29 cellular contexts compared by ENCODE assay signal in genomic region chr13:41085961-41086360, GRCh38. TPM values are rescaled to one million over a fixed set of nuclear protein-coding genes. Genes with fewer than 3 reads are reported as not detected.
DNase-seq lines count a peak whose midpoint lies in the region; ATAC-seq and TF ChIP-seq lines count a peak whose summit lies in the region.
"Had no signal": no experiment of that assay in that cellular context is flagged by ENCODE, and none has a peak within 500 bp of the region (broad histone marks: within the 10 kb centered on the region; RNA-seq: fewer than 3 reads in every experiment).

No MANE protein-coding gene starts in this region.

- no peaks in the 10 kb centered on the region for H3K9me3 ChIP-seq in CD8-positive, alpha-beta memory T cell (ENCODE audit: low read length)
- no peaks in the 10 kb centered on the region for H3K9me3 ChIP-seq in IMR-90 (ENCODE audit: control insufficient read depth, insufficient read depth, low read length)
- no peaks in the 10 kb centered on the region for H3K9me3 ChIP-seq in ectodermal cell (ENCODE audit: control insufficient read depth, low read length)
- H3K9me3 ChIP-seq: psoas muscle, transverse colon had no signal

- H3K18ac ChIP-seq in IMR-90 (ENCODE audit: low read depth, low read length): no peak overlapping the region

- H4K8ac ChIP-seq in IMR-90 (ENCODE audit: low read depth in 2 of 2, low read length in 2 of 2): no peak overlapping the region

- peaks cover 3 to 29% (median 12%) of the 10 kb centered on the region in 3 donors for H3K36me3 Mint-ChIP-seq in CD8-positive, alpha-beta memory T cell
- peaks cover 13 to 15% of the 10 kb centered on the region in 2 donors for H3K36me3 Mint-ChIP-seq in naive B cell

- H4K5ac ChIP-seq in IMR-90 (ENCODE audit: low read depth, low read length): no peak overlapping the region

- no peak for TF ChIP-seq RAD21 in IMR-90 (IDR thresholded peaks at IDR 0.05; ENCODE audit: low read length)

- H2AK9ac ChIP-seq in IMR-90 (replicated peaks; ENCODE audit: low read depth, low read length, poor library complexity): no peak overlapping the region

- TF ChIP-seq CTCF in IMR-90 (conservative IDR thresholded peaks at IDR 0.05; ENCODE audit: low read depth, low read length): no peak

- intact Hi-C loops in IMR-90 (cut with micrococcal nuclease): loop anchor here (5.0 kb wide), 1 partner anchor 41 kb away; no protein-coding TSS in a partner anchor

- WGBS in IMR-90 (ENCODE audit: extremely low coverage in 2 of 2, insufficient read length in 1 of 2), 2 experiments: 17% methylated on average over 1 of the region's 1 CpG; no CpG with 5 or more reads in 1 of the 2 experiments
- 8 to 12% methylated on average over 1 of the region's 1 CpG for WGBS in ectodermal cell, 2 experiments

- H3K4me3 ChIP-seq in CD8-positive, alpha-beta memory T cell (ENCODE audit: low read length): no peak overlapping the region
- H3K4me3 ChIP-seq in IMR-90 (ENCODE audit: insufficient read depth, low read depth, low read length) (no peak overlapping the region), ectodermal cell (ENCODE audit: insufficient read depth, low read depth, low read length) (no peak overlapping the region)
- H3K4me3 ChIP-seq: hepatocyte, psoas muscle, transverse colon had no signal

- no peak overlapping the region for H3K4ac ChIP-seq in IMR-90 (ENCODE audit: low read depth, low read length)

- no peak overlapping the region for H3K23ac ChIP-seq in IMR-90 (ENCODE audit: low read depth, low read length)

- no peak overlapping the region for H2AFZ ChIP-seq in IMR-90 (replicated peaks; ENCODE audit: low read length, poor library complexity)
- H2AFZ ChIP-seq: hepatocyte had no signal

- no peak overlapping the region for H3K4me2 ChIP-seq in IMR-90 (ENCODE audit: low read depth, low read length)
- H3K4me2 ChIP-seq: hepatocyte had no signal

- H2BK120ac ChIP-seq in IMR-90 (ENCODE audit: low read depth, low read length): no peak overlapping the region

- H3K4me1 Mint-ChIP-seq in CD8-positive, alpha-beta memory T cell: peaks cover 0 to 6% (median 6%) of the 10 kb centered on the region in 3 donors
- H3K4me1 Mint-ChIP-seq in naive B cell: peaks cover 4 to 11% (median 10%) of the 10 kb centered on the region in 3 donors

- no peaks in the 10 kb centered on the region for H3K4me1 ChIP-seq in CD8-positive, alpha-beta memory T cell (ENCODE audit: insufficient read depth, low read length)
- no peaks in the 10 kb centered on the region for H3K4me1 ChIP-seq in IMR-90 (ENCODE audit: control insufficient read depth, insufficient read depth, low read length)
- H3K4me1 ChIP-seq in ectodermal cell (ENCODE audit: control insufficient read depth, insufficient read depth, low read length): no peaks in the 10 kb centered on the region
- H3K4me1 ChIP-seq: psoas muscle, transverse colon had no signal

- H3K14ac ChIP-seq in IMR-90 (replicated peaks; ENCODE audit: low read depth, low read length): no peak overlapping the region

- no peak for DNase-seq in CD8-positive, alpha-beta memory T cell
- DNase-seq in IMR-90 (no peak), naive B cell (no peak), inferior parietal cortex (ENCODE audit: extremely low spot score) (no peak), NCI-H187 (lab: John Stamatoyannopoulos, UW) (no peak), activated gamma-delta T cell (lab: John Stamatoyannopoulos, UW) (no peak), cerebellar nuclear complex (lab: John Stamatoyannopoulos, UW) (no peak)
- DNase-seq: activated CD4-positive, alpha-beta T cell treated with anti-CD3 and anti-CD28 coated beads, Interleukin-2, amount 10 ng/mL, durations not matched to agents 24 days and 14 days; activated CD8-positive, alpha-beta memory T cell treated with anti-CD3 and anti-CD28 coated beads for 24 hours; activated T-cell treated with anti-CD3 and anti-CD28 coated beads for 4 hours; anterior cingulate cortex; COR-L47; DMS53; Karpas-422; left ventricle myocardium superior; NCI-H1417 treated with DMSO at 0.1 percent for 48 hours; NCI-H2081; NCI-H226; NCI-H526 treated with DMSO at 0.1 percent for 48 hours; occipital lobe; psoas muscle; SHP77 treated with DMSO at 0.1 percent for 48 hours; stimulated activated CD4-positive, alpha-beta T cell treated with anti-CD3 and anti-CD28 coated beads, Interleukin-4, amount 100 ng/mL, for 4 hours; transverse colon had no signal

- no peak overlapping the region for H2AK5ac ChIP-seq in IMR-90 (ENCODE audit: low read depth, low read length)

- no TSS peak for BruUV-seq in IMR-90 (replicated peaks; lab: Mats Ljungman, UMichigan)

- ATAC-seq in IMR-90 (ENCODE audit: low read depth) (peak; percentile 69), naive B cell (ENCODE audit: low read depth in 2 of 2) (no peak)
- ATAC-seq: left ventricle myocardium superior had no signal

- no peak overlapping the region for H3K27ac ChIP-seq in CD8-positive, alpha-beta memory T cell (ENCODE audit: low read depth, low read length)
- H3K27ac ChIP-seq in IMR-90 (ENCODE audit: insufficient read depth, low read length) (no peak overlapping the region), ectodermal cell (ENCODE audit: insufficient read depth, low read depth, low read length, poor library complexity, severe bottlenecking) (peak overlapping the region; percentile 36)
- H3K27ac ChIP-seq: hepatocyte, psoas muscle, transverse colon, VCaP had no signal

- TF ChIP-seq POLR2A in IMR-90 (IDR thresholded peaks at IDR 0.05; ENCODE audit: low read depth, low read length): no peak

- H3K9me1 ChIP-seq in IMR-90 (ENCODE audit: insufficient read depth, low read length): no peaks in the 10 kb centered on the region; the same call in 1 of the 2 replicates

- no peaks in the 10 kb centered on the region for H3K27me3 Mint-ChIP-seq in CD8-positive, alpha-beta memory T cell
- no peaks in the 10 kb centered on the region for H3K27me3 Mint-ChIP-seq in naive B cell
- H3K27me3 Mint-ChIP-seq: activated CD4-positive, alpha-beta T cell treated with anti-CD3 and anti-CD28 coated beads, Interleukin-2, amount 10 ng/mL, durations not matched to agents 24 days and 14 days; activated naive CD8-positive, alpha-beta T cell had no signal

- no peaks in the 10 kb centered on the region for H3K27me3 ChIP-seq in CD8-positive, alpha-beta memory T cell (ENCODE audit: insufficient read depth, low read length, poor library complexity, severe bottlenecking)
- H3K27me3 ChIP-seq in IMR-90 (ENCODE audit: control insufficient read depth, insufficient read depth, low read length) (no peaks in the 10 kb centered on the region), ectodermal cell (ENCODE audit: control insufficient read depth, insufficient read depth, low read length, poor library complexity, severe bottlenecking) (no peaks in the 10 kb centered on the region)
- H3K27me3 ChIP-seq: hepatocyte, transverse colon had no signal

- no peak overlapping the region for H3K4me3 Mint-ChIP-seq in CD8-positive, alpha-beta memory T cell
- no peak overlapping the region for H3K4me3 Mint-ChIP-seq in naive B cell
- H3K4me3 Mint-ChIP-seq: activated CD4-positive, alpha-beta T cell treated with anti-CD3 and anti-CD28 coated beads, Interleukin-2, amount 10 ng/mL, durations not matched to agents 24 days and 14 days; activated naive CD8-positive, alpha-beta T cell had no signal

- peaks cover 5% of the 10 kb centered on the region for H3K36me3 ChIP-seq in CD8-positive, alpha-beta memory T cell (ENCODE audit: insufficient read depth, low read length)
- peaks cover 18% of the 10 kb centered on the region for H3K36me3 ChIP-seq in IMR-90 (ENCODE audit: control insufficient read depth, insufficient read depth, low read length)
- H3K36me3 ChIP-seq in ectodermal cell (ENCODE audit: control insufficient read depth, insufficient read depth, low read length): peaks cover 5% of the 10 kb centered on the region

- no peaks in the 10 kb centered on the region; the same call in 1 of the 2 replicates for H4K20me1 ChIP-seq in IMR-90 (ENCODE audit: insufficient read depth, low read length)

- H3K9me3 Mint-ChIP-seq in CD8-positive, alpha-beta memory T cell: no peaks in the 10 kb centered on the region
- no peaks in the 10 kb centered on the region for H3K9me3 Mint-ChIP-seq in naive B cell

- H3K9ac ChIP-seq in IMR-90 (ENCODE audit: low read depth, low read length): no peak overlapping the region

- H3K27ac Mint-ChIP-seq in CD8-positive, alpha-beta memory T cell: peak overlapping the region in 5 of 8 donors; percentile 12 to 64 (median 31)
- H3K27ac Mint-ChIP-seq in naive B cell: peak overlapping the region in 4 of 6 donors; percentile 9 to 29 (median 13)
- H3K27ac Mint-ChIP-seq: activated CD4-positive, alpha-beta T cell treated with anti-CD3 and anti-CD28 coated beads, Interleukin-2, amount 10 ng/mL, durations not matched to agents 24 days and 14 days; activated naive CD8-positive, alpha-beta T cell; activated T-helper 2 cell treated with anti-CD3 and anti-CD28 coated beads, Interferon-gamma antibody, Interleukin-2, Interleukin-4, amounts not matched to agents 10 μg/mL and 5 μg/mL and 100 μg/mL, durations not matched to agents 14 hours and 24 hours and 36 hours had no signal

- no peak overlapping the region for H2BK5ac ChIP-seq in IMR-90 (ENCODE audit: low read depth, low read length, poor library complexity, severe bottlenecking)

- H2BK20ac ChIP-seq in IMR-90 (ENCODE audit: low read depth, low read length): no peak overlapping the region

- POLR2A ChIA-PET in CD8-positive, alpha-beta memory T cell (lab: Charles Lee): no interaction called here
- POLR2A ChIA-PET in IMR-90 (lab: Charles Lee; ENCODE audit: unreplicated experiment): no interaction called here

- dilution Hi-C loops in IMR-90 (cut with HindIII; ENCODE audit: low sequenced_read_pairs, unreplicated experiment): no loop called here

- no peak overlapping the region for H3K56ac ChIP-seq in IMR-90 (ENCODE audit: extremely low read depth, insufficient read depth, low read length)

- H2BK15ac ChIP-seq in IMR-90 (ENCODE audit: low read depth, low read length): no peak overlapping the region

- in situ Hi-C loops in IMR-90 (cut with MboI; ENCODE audit: low sequenced_read_pairs): loop anchor here (25.0 kb wide), 1 partner anchor 226 kb away; the partner anchor contains the start of gene NAA16

- CTCF ChIA-PET in CD8-positive, alpha-beta memory T cell (lab: Charles Lee): no interaction called here
- CTCF ChIA-PET in IMR-90 (lab: Yijun Ruan, JAX): no interaction called here

- peaks cover 3 to 7% of the 10 kb centered on the region in 2 experiments; a peak in 1 of 4 replicates for H3K79me1 ChIP-seq in IMR-90 (ENCODE audit: low read depth in 1 of 2, low read length in 2 of 2)

- no peak overlapping the region for H4K91ac ChIP-seq in IMR-90 (ENCODE audit: insufficient read depth, low read depth, low read length)

RNA-seq across cellular contexts. Expression of gene WBP4, which starts 24.7 kb away (rescaled TPM):
- total RNA-seq in CD8-positive, alpha-beta memory T cell: 10 to 100 TPM; 15.5 to 15.8 TPM
- 4.7 TPM for polyA plus RNA-seq in CD8-positive, alpha-beta memory T cell
- 4.3 and 11.4 TPM in 2 replicates for total RNA-seq in IMR-90 (2012; rRNA removed)
- polyA plus RNA-seq in IMR-90 (2012; rRNA removed): 9.6 and 11.0 TPM in 2 replicates
- polyA plus RNA-seq in IMR-90 (2012; cell fraction: cytosol; rRNA removed): 1.1 and 1.7 TPM in 2 replicates
- 0.85 and 6.2 TPM in 2 replicates for polyA plus RNA-seq in IMR-90 (2012; cell fraction: nucleus; rRNA removed; ENCODE audit: low replicate concordance)
- 22.1 TPM for polyA plus RNA-seq in ectodermal cell (2013, experiment 1 of 4)
- 22.2 TPM for polyA plus RNA-seq in ectodermal cell (2013, experiment 2 of 4)
- polyA plus RNA-seq in ectodermal cell (2013, experiment 3 of 4): 18.6 TPM
- 20.8 TPM for polyA plus RNA-seq in ectodermal cell (2013, experiment 4 of 4)
- polyA plus RNA-seq in naive B cell (ENCODE audit: low read depth in 6 of 6): 1 to 10 TPM; 3.8 to 4.7 (median 4.2) TPM

RNA-seq across cellular contexts. Expression of gene KBTBD6, which starts 46.6 kb away (rescaled TPM):
- total RNA-seq in CD8-positive, alpha-beta memory T cell: 1 to 10 TPM; 5.9 to 6.5 TPM
- polyA plus RNA-seq in CD8-positive, alpha-beta memory T cell: 4.4 TPM
- total RNA-seq in IMR-90 (2012; rRNA removed): 14.7 and 18.3 TPM in 2 replicates
- polyA plus RNA-seq in IMR-90 (2012; rRNA removed) (3.0 and 3.6 TPM in 2 replicates), naive B cell (ENCODE audit: low read depth in 6 of 6) (1 to 10 TPM; 1.4 to 2.3 (median 1.9) TPM)
- 2.0 and 2.3 TPM in 2 replicates for polyA plus RNA-seq in IMR-90 (2012; cell fraction: cytosol; rRNA removed)
- 0.98 and 1.2 TPM in 2 replicates for polyA plus RNA-seq in IMR-90 (2012; cell fraction: nucleus; rRNA removed; ENCODE audit: low replicate concordance)
- 13.8 TPM for polyA plus RNA-seq in ectodermal cell (2013, experiment 1 of 4)
- polyA plus RNA-seq in ectodermal cell (2013, experiment 2 of 4): 14.4 TPM
- polyA plus RNA-seq in ectodermal cell (2013, experiment 3 of 4): 12.3 TPM
- 14.9 TPM for polyA plus RNA-seq in ectodermal cell (2013, experiment 4 of 4)
